ENCODE assay signal across 23 cellular contexts in the genomic region with DNA sequence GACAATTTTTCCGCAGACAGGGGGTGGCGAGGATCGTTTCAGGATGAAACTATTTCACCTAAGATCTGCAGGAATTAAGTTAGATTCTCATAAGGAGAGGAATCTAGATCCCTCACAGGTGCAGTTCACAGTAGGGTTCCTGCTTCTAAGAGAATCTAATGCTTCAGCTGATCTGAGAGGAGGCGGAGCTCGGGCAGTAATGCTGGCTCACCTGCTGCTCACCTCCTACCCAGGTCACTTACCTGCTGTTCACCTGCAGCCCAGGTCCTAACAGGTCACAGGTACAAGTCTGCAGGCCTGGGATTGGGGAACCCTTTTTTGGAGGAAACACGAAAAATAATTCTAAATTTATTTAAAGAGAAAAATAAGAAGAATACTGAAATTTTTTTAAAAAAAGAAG.
DNase-seq lines count a peak whose midpoint lies in the region; ATAC-seq and TF ChIP-seq lines count a peak whose summit lies in the region.
"Had no signal": no experiment of that assay in that cellular context is flagged by ENCODE, and none has a peak within 500 bp of the region (broad histone marks: within the 10 kb centered on the region; RNA-seq: fewer than 3 reads in every experiment).

No MANE protein-coding gene starts in this region.

- H3K9me3 Mint-ChIP-seq in GM23338 (no peaks in the 10 kb centered on the region), WTC11 (0 out of 2 replicates have a peak, but pooled peaks cover 3% of the 10 kb centered on the region)
- H3K9me3 Mint-ChIP-seq: CD8-positive, alpha-beta T cell had no signal

- H3K9me2 ChIP-seq in GM23338 (ENCODE audit: insufficient read depth), result no peaks in the 10 kb centered on the region
- H3K9me2 ChIP-seq: SK-N-SH had no signal

- H3K27me3 ChIP-seq in GM23338 (ENCODE audit: insufficient read depth), result no peaks in the 10 kb centered on the region

- no peak overlapping the region for H2AFZ ChIP-seq in GM23338

- H3K27me3 Mint-ChIP-seq in GM23338 (ENCODE audit: insufficient read depth, low read depth, poor library complexity), result no peaks in the 10 kb centered on the region
- no peaks in the 10 kb centered on the region for H3K27me3 Mint-ChIP-seq in WTC11 (ENCODE audit: low read depth)
- H3K27me3 Mint-ChIP-seq: IgD-negative memory B cell had no signal

- H3K4me3 Mint-ChIP-seq in GM23338 (no peak overlapping the region), WTC11 (no peak overlapping the region)
- H3K4me3 Mint-ChIP-seq: B cell; CD8-positive, alpha-beta T cell; IgD-negative memory B cell had no signal

- H3K27ac Mint-ChIP-seq in GM23338, result no peak overlapping the region; the same call in 1 of the 2 replicates
- H3K27ac Mint-ChIP-seq in WTC11, result no peak overlapping the region
- H3K27ac Mint-ChIP-seq: B cell; CD8-positive, alpha-beta T cell; IgD-negative memory B cell had no signal

- no peaks in the 10 kb centered on the region for H3K79me2 ChIP-seq in GM23338 (replicated peaks; ENCODE audit: insufficient read depth)

- H3K36me3 Mint-ChIP-seq in GM23338 (ENCODE audit: low read depth) (no peaks in the 10 kb centered on the region), WTC11 (no peaks in the 10 kb centered on the region)
- H3K36me3 Mint-ChIP-seq: CD8-positive, alpha-beta T cell; IgD-negative memory B cell had no signal

- H3F3A ChIP-seq in GM23338 (replicated peaks; ENCODE audit: low read depth), result no peaks in the 10 kb centered on the region

- no peaks in the 10 kb centered on the region for H4K20me1 ChIP-seq in GM23338 (replicated peaks; ENCODE audit: insufficient read depth)

- no peaks in the 10 kb centered on the region for H3K36me3 ChIP-seq in GM23338 (ENCODE audit: insufficient read depth)

- H3K4me3 ChIP-seq in GM23338, result no peak overlapping the region

- no peak overlapping the region for H3K27ac ChIP-seq in GM23338 (ENCODE audit: low read depth)
- H3K27ac ChIP-seq: 22Rv1, C4-2B, KMS-11 had no signal

- no peaks in the 10 kb centered on the region for H3K4me1 ChIP-seq in GM23338 (ENCODE audit: insufficient read depth)
- H3K4me1 ChIP-seq: Caco-2 had no signal

- TF ChIP-seq CTCF in GM23338 (conservative IDR thresholded peaks at IDR 0.05; ENCODE audit: low read depth in 2 of 2) (no peak), WTC11 (IDR thresholded peaks at IDR 0.05) (no peak)

- DNase-seq in NCI-H1417 (lab: John Stamatoyannopoulos, UW), result peak in 2 of 3 experiments; percentile 41 to 72
- DNase-seq in NCI-H1417 treated with DMSO at 0.1 percent for 48 hours (lab: John Stamatoyannopoulos, UW), result no peak
- peak; percentile 88 for DNase-seq in GM23338 (ENCODE audit: low spot score)
- DNase-seq in WTC11 (ENCODE audit: low spot score), result peak; percentile 69
- peak; percentile 41 for DNase-seq in iPS DF 4.7 (ENCODE audit: extremely low read depth, low spot score)
- DNase-seq in putamen (ENCODE audit: low spot score), result no peak
- no peak for DNase-seq in NCI-H1436 treated with DMSO at 0.1 percent for 48 hours (lab: John Stamatoyannopoulos, UW)
- DNase-seq in HUDEP-2 (lab: John Stamatoyannopoulos, UW; ENCODE audit: unreplicated experiment in 76 of 76), result no peak
- DNase-seq: CD8-positive, alpha-beta T cell; GOT3; MM.1S; NCI-H1048; NCI-H146; NCI-H1930; NCI-H526 treated with DMSO at 0.1 percent for 48 hours; SK-N-SH; SW 1271 had no signal

- POLR2A ChIA-PET in WTC11 (lab: Charles Lee), result no interaction called here

- no peak overlapping the region for H3K4me2 ChIP-seq in GM23338
- H3K4me2 ChIP-seq: KMS-11, SK-N-SH had no signal

- CTCF ChIA-PET in WTC11 (lab: Charles Lee), result no interaction called here

- peak; percentile 99 for ATAC-seq in GM23338
- ATAC-seq in WTC11, result peak; percentile 100
- ATAC-seq: CD8-positive, alpha-beta T cell had no signal

- H3K4me1 Mint-ChIP-seq in GM23338, result peaks cover 3% of the 10 kb centered on the region; the same call in 1 of the 3 replicates
- H3K4me1 Mint-ChIP-seq in WTC11, result 0 out of 2 replicates have a peak, but pooled peaks cover 4% of the 10 kb centered on the region
- H3K4me1 Mint-ChIP-seq: B cell, IgD-negative memory B cell had no signal

TF ChIP-seq in GM23338, 12 proteins besides CTCF, POLR2A, EP300 and RAD21 (continues in another document):
- TF ChIP-seq NANOG (IDR thresholded peaks at IDR 0.05; ENCODE audit: borderline replicate concordance) (no peak), POLR2AphosphoS5 (IDR thresholded peaks at IDR 0.05; ENCODE audit: low read depth) (no peak), CREB1 (CRISPR knock-in tag; IDR thresholded peaks at IDR 0.05; ENCODE audit: low read depth) (no peak), STAT1 (IDR thresholded peaks at IDR 0.05; ENCODE audit: unreplicated experiment) (no peak), JUNB (IDR thresholded peaks at IDR 0.05; ENCODE audit: unreplicated experiment) (no peak)
- TF ChIP-seq, protein P1, sequence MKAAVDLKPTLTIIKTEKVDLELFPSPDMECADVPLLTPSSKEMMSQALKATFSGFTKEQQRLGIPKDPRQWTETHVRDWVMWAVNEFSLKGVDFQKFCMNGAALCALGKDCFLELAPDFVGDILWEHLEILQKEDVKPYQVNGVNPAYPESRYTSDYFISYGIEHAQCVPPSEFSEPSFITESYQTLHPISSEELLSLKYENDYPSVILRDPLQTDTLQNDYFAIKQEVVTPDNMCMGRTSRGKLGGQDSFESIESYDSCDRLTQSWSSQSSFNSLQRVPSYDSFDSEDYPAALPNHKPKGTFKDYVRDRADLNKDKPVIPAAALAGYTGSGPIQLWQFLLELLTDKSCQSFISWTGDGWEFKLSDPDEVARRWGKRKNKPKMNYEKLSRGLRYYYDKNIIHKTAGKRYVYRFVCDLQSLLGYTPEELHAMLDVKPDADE (IDR thresholded peaks at IDR 0.05), result no peak

TF ChIP-seq in WTC11, 78 proteins besides CTCF, POLR2A, EP300 and RAD21:
- no peak for TF ChIP-seq KAT7 (CRISPR knock-in tag; IDR thresholded peaks at IDR 0.05; ENCODE audit: borderline replicate concordance)
- TF ChIP-seq, protein P2, sequence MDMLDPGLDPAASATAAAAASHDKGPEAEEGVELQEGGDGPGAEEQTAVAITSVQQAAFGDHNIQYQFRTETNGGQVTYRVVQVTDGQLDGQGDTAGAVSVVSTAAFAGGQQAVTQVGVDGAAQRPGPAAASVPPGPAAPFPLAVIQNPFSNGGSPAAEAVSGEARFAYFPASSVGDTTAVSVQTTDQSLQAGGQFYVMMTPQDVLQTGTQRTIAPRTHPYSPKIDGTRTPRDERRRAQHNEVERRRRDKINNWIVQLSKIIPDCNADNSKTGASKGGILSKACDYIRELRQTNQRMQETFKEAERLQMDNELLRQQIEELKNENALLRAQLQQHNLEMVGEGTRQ (CRISPR knock-in tag; IDR thresholded peaks at IDR 0.05), result peak; percentile 18; the same call in 1 of the 2 replicates
- TF ChIP-seq ZNF423 (CRISPR knock-in tag; IDR thresholded peaks at IDR 0.05), result peak; percentile 40; the same call in 1 of the 2 replicates
- no peak for TF ChIP-seq HMGA2 (CRISPR knock-in tag; IDR thresholded peaks at IDR 0.05)
- TF ChIP-seq, protein P3, sequence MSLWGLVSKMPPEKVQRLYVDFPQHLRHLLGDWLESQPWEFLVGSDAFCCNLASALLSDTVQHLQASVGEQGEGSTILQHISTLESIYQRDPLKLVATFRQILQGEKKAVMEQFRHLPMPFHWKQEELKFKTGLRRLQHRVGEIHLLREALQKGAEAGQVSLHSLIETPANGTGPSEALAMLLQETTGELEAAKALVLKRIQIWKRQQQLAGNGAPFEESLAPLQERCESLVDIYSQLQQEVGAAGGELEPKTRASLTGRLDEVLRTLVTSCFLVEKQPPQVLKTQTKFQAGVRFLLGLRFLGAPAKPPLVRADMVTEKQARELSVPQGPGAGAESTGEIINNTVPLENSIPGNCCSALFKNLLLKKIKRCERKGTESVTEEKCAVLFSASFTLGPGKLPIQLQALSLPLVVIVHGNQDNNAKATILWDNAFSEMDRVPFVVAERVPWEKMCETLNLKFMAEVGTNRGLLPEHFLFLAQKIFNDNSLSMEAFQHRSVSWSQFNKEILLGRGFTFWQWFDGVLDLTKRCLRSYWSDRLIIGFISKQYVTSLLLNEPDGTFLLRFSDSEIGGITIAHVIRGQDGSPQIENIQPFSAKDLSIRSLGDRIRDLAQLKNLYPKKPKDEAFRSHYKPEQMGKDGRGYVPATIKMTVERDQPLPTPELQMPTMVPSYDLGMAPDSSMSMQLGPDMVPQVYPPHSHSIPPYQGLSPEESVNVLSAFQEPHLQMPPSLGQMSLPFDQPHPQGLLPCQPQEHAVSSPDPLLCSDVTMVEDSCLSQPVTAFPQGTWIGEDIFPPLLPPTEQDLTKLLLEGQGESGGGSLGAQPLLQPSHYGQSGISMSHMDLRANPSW (CRISPR knock-in tag; conservative IDR thresholded peaks at IDR 0.05; ENCODE audit: low read depth), result no peak
- TF ChIP-seq ELF4 (CRISPR knock-in tag; IDR thresholded peaks at IDR 0.05; ENCODE audit: low read depth), result no peak
- TF ChIP-seq, protein P4, sequence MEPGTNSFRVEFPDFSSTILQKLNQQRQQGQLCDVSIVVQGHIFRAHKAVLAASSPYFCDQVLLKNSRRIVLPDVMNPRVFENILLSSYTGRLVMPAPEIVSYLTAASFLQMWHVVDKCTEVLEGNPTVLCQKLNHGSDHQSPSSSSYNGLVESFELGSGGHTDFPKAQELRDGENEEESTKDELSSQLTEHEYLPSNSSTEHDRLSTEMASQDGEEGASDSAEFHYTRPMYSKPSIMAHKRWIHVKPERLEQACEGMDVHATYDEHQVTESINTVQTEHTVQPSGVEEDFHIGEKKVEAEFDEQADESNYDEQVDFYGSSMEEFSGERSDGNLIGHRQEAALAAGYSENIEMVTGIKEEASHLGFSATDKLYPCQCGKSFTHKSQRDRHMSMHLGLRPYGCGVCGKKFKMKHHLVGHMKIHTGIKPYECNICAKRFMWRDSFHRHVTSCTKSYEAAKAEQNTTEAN (CRISPR knock-in tag; IDR thresholded peaks at IDR 0.05), result no peak
- no peak for TF ChIP-seq TP53 (CRISPR knock-in tag; IDR thresholded peaks at IDR 0.05)
- TF ChIP-seq FOXP1 (CRISPR knock-in tag; IDR thresholded peaks at IDR 0.05; ENCODE audit: borderline replicate concordance), result no peak

Comparison
In these comparisons a context has a peak if more than half of its experiments do, and no peak if none do; other contexts are left out.
1. DNase-seq: peak in NCI-H1417 (2 of 3), GM23338 (single experiment), WTC11 (single experiment) and iPS DF 4.7 (single experiment); none in NCI-H1417 treated with DMSO at 0.1 percent for 48 hours (single experiment), putamen (single experiment), NCI-H1436 treated with DMSO at 0.1 percent for 48 hours (single experiment) and HUDEP-2 (0 of 76).